Comparison of ENCODE assay signal across 1 cellular context in the genomic region with DNA sequence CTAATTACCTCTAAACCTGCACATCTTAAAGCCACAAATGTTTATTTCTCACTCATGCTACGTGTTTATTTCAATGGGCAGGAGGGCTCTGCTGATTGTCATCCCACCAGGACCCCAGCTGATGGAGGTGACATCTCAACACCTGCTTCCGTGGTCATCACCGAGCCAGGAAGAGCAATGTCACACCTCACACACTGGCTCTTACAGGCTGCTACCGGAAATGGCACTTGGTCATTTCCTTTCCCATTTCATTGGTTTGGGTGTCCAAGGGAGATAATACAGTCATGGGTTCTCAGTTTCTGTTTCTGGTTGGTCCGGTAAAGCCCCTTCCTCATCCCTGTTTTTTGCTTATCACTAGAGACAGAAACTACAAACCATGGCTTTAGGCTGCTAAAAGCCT.
TF ChIP-seq lines count a peak whose summit lies in the region.

No MANE protein-coding gene starts in this region.

TF ChIP-seq in GM23338, 12 proteins besides CTCF, POLR2A, EP300 and RAD21 (continued from another document):
- TF ChIP-seq, protein P1, sequence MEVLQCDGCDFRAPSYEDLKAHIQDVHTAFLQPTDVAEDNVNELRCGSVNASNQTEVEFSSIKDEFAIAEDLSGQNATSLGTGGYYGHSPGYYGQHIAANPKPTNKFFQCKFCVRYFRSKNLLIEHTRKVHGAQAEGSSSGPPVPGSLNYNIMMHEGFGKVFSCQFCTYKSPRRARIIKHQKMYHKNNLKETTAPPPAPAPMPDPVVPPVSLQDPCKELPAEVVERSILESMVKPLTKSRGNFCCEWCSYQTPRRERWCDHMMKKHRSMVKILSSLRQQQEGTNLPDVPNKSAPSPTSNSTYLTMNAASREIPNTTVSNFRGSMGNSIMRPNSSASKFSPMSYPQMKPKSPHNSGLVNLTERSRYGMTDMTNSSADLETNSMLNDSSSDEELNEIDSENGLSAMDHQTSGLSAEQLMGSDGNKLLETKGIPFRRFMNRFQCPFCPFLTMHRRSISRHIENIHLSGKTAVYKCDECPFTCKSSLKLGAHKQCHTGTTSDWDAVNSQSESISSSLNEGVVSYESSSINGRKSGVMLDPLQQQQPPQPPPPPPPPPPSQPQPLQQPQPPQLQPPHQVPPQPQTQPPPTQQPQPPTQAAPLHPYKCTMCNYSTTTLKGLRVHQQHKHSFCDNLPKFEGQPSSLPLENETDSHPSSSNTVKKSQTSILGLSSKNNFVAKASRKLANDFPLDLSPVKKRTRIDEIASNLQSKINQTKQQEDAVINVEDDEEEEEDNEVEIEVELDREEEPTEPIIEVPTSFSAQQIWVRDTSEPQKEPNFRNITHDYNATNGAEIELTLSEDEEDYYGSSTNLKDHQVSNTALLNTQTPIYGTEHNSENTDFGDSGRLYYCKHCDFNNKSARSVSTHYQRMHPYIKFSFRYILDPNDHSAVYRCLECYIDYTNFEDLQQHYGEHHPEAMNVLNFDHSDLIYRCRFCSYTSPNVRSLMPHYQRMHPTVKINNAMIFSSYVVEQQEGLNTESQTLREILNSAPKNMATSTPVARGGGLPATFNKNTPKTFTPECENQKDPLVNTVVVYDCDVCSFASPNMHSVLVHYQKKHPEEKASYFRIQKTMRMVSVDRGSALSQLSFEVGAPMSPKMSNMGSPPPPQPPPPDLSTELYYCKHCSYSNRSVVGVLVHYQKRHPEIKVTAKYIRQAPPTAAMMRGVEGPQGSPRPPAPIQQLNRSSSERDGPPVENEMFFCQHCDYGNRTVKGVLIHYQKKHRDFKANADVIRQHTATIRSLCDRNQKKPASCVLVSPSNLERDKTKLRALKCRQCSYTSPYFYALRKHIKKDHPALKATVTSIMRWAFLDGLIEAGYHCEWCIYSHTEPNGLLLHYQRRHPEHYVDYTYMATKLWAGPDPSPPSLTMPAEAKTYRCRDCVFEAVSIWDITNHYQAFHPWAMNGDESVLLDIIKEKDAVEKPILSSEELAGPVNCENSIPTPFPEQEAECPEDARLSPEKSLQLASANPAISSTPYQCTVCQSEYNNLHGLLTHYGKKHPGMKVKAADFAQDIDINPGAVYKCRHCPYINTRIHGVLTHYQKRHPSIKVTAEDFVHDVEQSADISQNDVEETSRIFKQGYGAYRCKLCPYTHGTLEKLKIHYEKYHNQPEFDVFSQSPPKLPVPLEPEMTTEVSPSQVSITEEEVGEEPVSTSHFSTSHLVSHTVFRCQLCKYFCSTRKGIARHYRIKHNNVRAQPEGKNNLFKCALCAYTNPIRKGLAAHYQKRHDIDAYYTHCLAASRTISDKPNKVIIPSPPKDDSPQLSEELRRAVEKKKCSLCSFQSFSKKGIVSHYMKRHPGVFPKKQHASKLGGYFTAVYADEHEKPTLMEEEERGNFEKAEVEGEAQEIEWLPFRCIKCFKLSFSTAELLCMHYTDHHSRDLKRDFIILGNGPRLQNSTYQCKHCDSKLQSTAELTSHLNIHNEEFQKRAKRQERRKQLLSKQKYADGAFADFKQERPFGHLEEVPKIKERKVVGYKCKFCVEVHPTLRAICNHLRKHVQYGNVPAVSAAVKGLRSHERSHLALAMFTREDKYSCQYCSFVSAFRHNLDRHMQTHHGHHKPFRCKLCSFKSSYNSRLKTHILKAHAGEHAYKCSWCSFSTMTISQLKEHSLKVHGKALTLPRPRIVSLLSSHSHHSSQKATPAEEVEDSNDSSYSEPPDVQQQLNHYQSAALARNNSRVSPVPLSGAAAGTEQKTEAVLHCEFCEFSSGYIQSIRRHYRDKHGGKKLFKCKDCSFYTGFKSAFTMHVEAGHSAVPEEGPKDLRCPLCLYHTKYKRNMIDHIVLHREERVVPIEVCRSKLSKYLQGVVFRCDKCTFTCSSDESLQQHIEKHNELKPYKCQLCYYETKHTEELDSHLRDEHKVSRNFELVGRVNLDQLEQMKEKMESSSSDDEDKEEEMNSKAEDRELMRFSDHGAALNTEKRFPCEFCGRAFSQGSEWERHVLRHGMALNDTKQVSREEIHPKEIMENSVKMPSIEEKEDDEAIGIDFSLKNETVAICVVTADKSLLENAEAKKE (CRISPR knock-in tag; IDR thresholded peaks at IDR 0.05): no peak
- TF ChIP-seq, protein P2, sequence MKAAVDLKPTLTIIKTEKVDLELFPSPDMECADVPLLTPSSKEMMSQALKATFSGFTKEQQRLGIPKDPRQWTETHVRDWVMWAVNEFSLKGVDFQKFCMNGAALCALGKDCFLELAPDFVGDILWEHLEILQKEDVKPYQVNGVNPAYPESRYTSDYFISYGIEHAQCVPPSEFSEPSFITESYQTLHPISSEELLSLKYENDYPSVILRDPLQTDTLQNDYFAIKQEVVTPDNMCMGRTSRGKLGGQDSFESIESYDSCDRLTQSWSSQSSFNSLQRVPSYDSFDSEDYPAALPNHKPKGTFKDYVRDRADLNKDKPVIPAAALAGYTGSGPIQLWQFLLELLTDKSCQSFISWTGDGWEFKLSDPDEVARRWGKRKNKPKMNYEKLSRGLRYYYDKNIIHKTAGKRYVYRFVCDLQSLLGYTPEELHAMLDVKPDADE (IDR thresholded peaks at IDR 0.05): no peak
- TF ChIP-seq REST (IDR thresholded peaks at IDR 0.05; ENCODE audit: unreplicated experiment) (no peak), NANOG (IDR thresholded peaks at IDR 0.05; ENCODE audit: borderline replicate concordance) (no peak), EZH2 (IDR thresholded peaks at IDR 0.05; ENCODE audit: low read depth, unreplicated experiment) (no peak), ZNF114 (CRISPR knock-in tag; IDR thresholded peaks at IDR 0.05) (no peak), EZH2phosphoT487 (IDR thresholded peaks at IDR 0.05; ENCODE audit: unreplicated experiment) (no peak), CREB1 (CRISPR knock-in tag; IDR thresholded peaks at IDR 0.05; ENCODE audit: low read depth) (no peak), ZNF331 (CRISPR knock-in tag; IDR thresholded peaks at IDR 0.05; ENCODE audit: low read depth) (no peak), JUNB (IDR thresholded peaks at IDR 0.05; ENCODE audit: unreplicated experiment) (no peak)
